Comparison of ENCODE assay signal across 8 cellular contexts in the genomic region with DNA sequence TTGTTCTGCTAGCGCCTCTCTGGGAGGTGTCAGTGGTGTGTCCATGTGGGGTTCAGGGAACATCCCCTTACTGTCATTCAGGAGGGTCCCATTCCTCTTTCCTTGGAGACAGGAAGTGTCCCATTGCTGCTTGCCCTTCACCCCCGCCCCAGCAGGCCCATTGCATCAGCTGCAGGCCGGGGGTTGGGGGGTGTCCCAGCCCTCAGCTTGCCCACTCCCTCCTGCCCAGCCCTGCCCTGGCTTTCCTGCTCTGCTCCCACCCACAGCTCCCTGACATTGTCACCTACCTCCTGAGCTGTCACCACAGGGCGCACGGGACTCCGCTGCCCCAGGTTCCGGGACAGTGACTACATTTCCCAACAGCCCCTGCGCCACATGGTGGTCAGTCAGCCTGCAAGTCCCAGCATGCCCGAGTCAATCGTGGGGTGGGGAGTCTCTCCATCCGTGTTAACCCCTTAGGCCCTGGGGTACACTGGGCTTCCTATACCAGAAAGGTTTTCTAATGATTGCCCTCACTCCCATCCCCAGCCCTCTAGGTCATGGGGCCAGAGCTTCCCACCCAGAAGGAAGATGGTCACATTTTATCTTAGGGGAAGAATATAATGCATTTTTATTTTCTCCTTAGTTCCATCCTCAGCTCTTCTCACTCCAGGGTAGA. TPM values are rescaled to one million over a fixed set of nuclear protein-coding genes. Genes with fewer than 3 reads are reported as not detected.
DNase-seq lines count a peak whose midpoint lies in the region; ATAC-seq and TF ChIP-seq lines count a peak whose summit lies in the region.

Gene INPP5B, minus strand, starts transcription at position 351 of the 658 bp plus-strand sequence. CDS start 745 bp downstream, outside the sequence.

- H3K79me2 ChIP-seq in Karpas-422 (ENCODE audit: low read length) = no peaks in the 10 kb centered on the region

- peak within 1 kb of the TSS; percentile 52 for H3K27ac ChIP-seq in Karpas-422 (ENCODE audit: low read length)

- no peaks in the 10 kb centered on the region for H3K9me2 ChIP-seq in Karpas-422 (replicated peaks; ENCODE audit: insufficient read depth, low read length)

- H3K9me3 Mint-ChIP-seq in Calu3 (ENCODE audit: low read depth, unreplicated experiment) = no peaks in the 10 kb centered on the region
- no peaks in the 10 kb centered on the region for H3K9me3 Mint-ChIP-seq in central memory CD8-positive, alpha-beta T cell

- intact Hi-C loops in Calu3 (cut with micrococcal nuclease; ENCODE audit: unreplicated experiment) = no loop called here

- no peaks in the 10 kb centered on the region for H4K20me1 ChIP-seq in Karpas-422 (ENCODE audit: insufficient read depth, low read depth, low read length)

- H3K9ac ChIP-seq in Karpas-422 (ENCODE audit: low read length) = peak within 1 kb of the TSS; percentile 83

- H3K4me3 Mint-ChIP-seq in Calu3 (ENCODE audit: low read depth, unreplicated experiment) = peak within 1 kb of the TSS; percentile 97
- peak within 1 kb of the TSS; percentile 86 for H3K4me3 Mint-ChIP-seq in central memory CD8-positive, alpha-beta T cell

- peak within 1 kb of the TSS; percentile 82 for H2AFZ ChIP-seq in Karpas-422 (ENCODE audit: low read length)

- no peaks in the 10 kb centered on the region for H3K9me3 ChIP-seq in Karpas-422 (ENCODE audit: low read length)

- H3K4me1 Mint-ChIP-seq in Calu3 (ENCODE audit: low read depth, unreplicated experiment) = peaks cover 14% of the 10 kb centered on the region
- peaks cover 14% of the 10 kb centered on the region for H3K4me1 Mint-ChIP-seq in central memory CD8-positive, alpha-beta T cell

- TF ChIP-seq CTCF in Calu3 (IDR thresholded peaks at IDR 0.05; ENCODE audit: unreplicated experiment) = no peak

- no TSS peak for BruUV-seq in Calu3 (replicated peaks; lab: Mats Ljungman, UMichigan)

- H3K27me3 Mint-ChIP-seq in Calu3 (ENCODE audit: unreplicated experiment) = no peaks in the 10 kb centered on the region
- no peaks in the 10 kb centered on the region for H3K27me3 Mint-ChIP-seq in central memory CD8-positive, alpha-beta T cell

- H3K27me3 ChIP-seq in Karpas-422 (ENCODE audit: low read length) = no peaks in the 10 kb centered on the region

- H3K4me3 ChIP-seq in Karpas-422 (ENCODE audit: low read length) = peak within 1 kb of the TSS; percentile 92

- no peaks in the 10 kb centered on the region for H3K36me3 ChIP-seq in Karpas-422 (ENCODE audit: insufficient read depth, low read length)

- H3K27ac Mint-ChIP-seq in Calu3 (ENCODE audit: unreplicated experiment) = peak within 1 kb of the TSS; percentile 98
- H3K27ac Mint-ChIP-seq in central memory CD8-positive, alpha-beta T cell (ENCODE audit: low read depth) = peak within 1 kb of the TSS; percentile 79

- peaks cover 20% of the 10 kb centered on the region for H3K36me3 Mint-ChIP-seq in Calu3 (ENCODE audit: insufficient read depth, unreplicated experiment)
- H3K36me3 Mint-ChIP-seq in central memory CD8-positive, alpha-beta T cell (ENCODE audit: insufficient read depth) = peaks cover 6% of the 10 kb centered on the region

- peak; percentile 85 for ATAC-seq in GM21515 (IDR thresholded peaks at IDR 0.05; ENCODE audit: unreplicated experiment)
- ATAC-seq in central memory CD8-positive, alpha-beta T cell (replicated peaks; ENCODE audit: extremely low read depth, poor library complexity, severe bottlenecking) = peak; percentile 78

- peak; percentile 89 for DNase-seq in Calu3
- DNase-seq in Karpas-422 = peak; percentile 94
- peak; percentile 12 to 34 (median 30) for DNase-seq in activated CD4-positive, CD25-positive, alpha-beta regulatory T cell (lab: John Stamatoyannopoulos, UW)
- DNase-seq in central memory CD8-positive, alpha-beta T cell (ENCODE audit: low spot score in 2 of 2) = peak; percentile 30 to 39
- peak; percentile 95 for DNase-seq in islet precursor cell
- peak; percentile 55 to 74 for DNase-seq in stimulated activated CD4-positive, alpha-beta T cell treated with anti-CD3 and anti-CD28 coated beads, Interleukin-12 subunit alpha, Interleukin-12 subunit beta, amount 100 ng/mL, for 24 hours (ENCODE audit: low read depth in 2 of 2)
- no peak for DNase-seq in NCI-H1694 treated with DMSO at 0.1 percent for 48 hours (lab: John Stamatoyannopoulos, UW)

- peak within 1 kb of the TSS; percentile 84 for H3K4me2 ChIP-seq in Karpas-422 (ENCODE audit: low read depth, low read length, poor library complexity, severe bottlenecking)

- CTCF ChIA-PET in Calu3 (lab: Charles Lee) = interaction anchor here (0.8 kb wide), 1 partner anchor 15 kb away, joined by 4 read pairs; no protein-coding TSS in a partner anchor

- H3K4me1 ChIP-seq in Karpas-422 (ENCODE audit: low read length) = peaks cover 37% of the 10 kb centered on the region

RNA-seq across cellular contexts. Expression of gene INPP5B, which starts in this region (rescaled TPM):
- 18.0 and 21.5 TPM in 2 replicates for total RNA-seq in Calu3 (2022)
- 45.7 and 47.0 TPM in 2 replicates for total RNA-seq in Karpas-422 (2014; rRNA removed; shearing (Covaris generic); ENCODE audit: low replicate concordance)
